18 cellular contexts compared by ENCODE assay signal in the genomic region with DNA sequence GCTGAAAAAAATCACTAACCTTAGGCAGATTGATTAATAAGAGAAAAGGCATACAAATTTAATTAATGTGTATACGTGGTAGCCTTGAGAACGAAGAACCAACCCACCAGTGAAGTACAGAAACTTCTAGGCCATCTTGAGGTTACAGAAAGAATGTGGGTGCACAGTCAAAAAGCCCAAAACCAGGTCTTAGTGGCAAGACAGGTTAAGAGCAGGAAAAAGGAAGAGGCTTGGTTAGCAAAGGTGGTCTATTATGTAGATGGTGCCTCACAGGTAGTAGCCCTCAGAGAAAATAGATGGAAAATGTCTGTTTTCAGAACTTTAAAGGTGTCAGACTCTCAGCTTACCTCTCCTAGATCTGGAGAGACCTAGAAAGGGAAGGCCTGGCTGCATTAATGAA. TPM values are rescaled to one million over a fixed set of nuclear protein-coding genes. Genes with fewer than 3 reads are reported as not detected.
DNase-seq lines count a peak whose midpoint lies in the region; ATAC-seq and TF ChIP-seq lines count a peak whose summit lies in the region.
"Had no signal": no experiment of that assay in that cellular context is flagged by ENCODE, and none has a peak within 500 bp of the region (broad histone marks: within the 10 kb centered on the region; RNA-seq: fewer than 3 reads in every experiment).

No MANE protein-coding gene starts in this region.

- CTCF ChIA-PET in OCI-LY7 (lab: Charles Lee; ENCODE audit: unreplicated experiment) = no interaction called here

- no peak overlapping the region for H3K9ac ChIP-seq in MM.1S (ENCODE audit: low read length)

- peaks cover 10% of the 10 kb centered on the region for H3F3A ChIP-seq in MM.1S (ENCODE audit: insufficient read depth, low read length)

- POLR2A ChIA-PET in activated naive CD8-positive, alpha-beta T cell treated with anti-CD3 and anti-CD28 coated beads, Interleukin-2, amount 10 ng/mL, durations not matched to agents 7 days and 5 days (lab: Charles Lee) = no interaction called here
- POLR2A ChIA-PET in OCI-LY7 (lab: Charles Lee) = no interaction called here

- intact Hi-C loops in OCI-LY7 (cut with micrococcal nuclease; ENCODE audit: unreplicated experiment) = no loop called here

- H3K36me3 ChIP-seq in MM.1S (replicated peaks; ENCODE audit: insufficient read depth, low read length) (no peaks in the 10 kb centered on the region), OCI-LY7 (ENCODE audit: insufficient read depth, low read length) (no peaks in the 10 kb centered on the region)

- H4K20me1 ChIP-seq in MM.1S (ENCODE audit: insufficient read depth, low read length) = no peaks in the 10 kb centered on the region
- no peaks in the 10 kb centered on the region for H4K20me1 ChIP-seq in OCI-LY7 (ENCODE audit: insufficient read depth, low read length)

- BruUV-seq in OCI-LY7 (replicated peaks; lab: Mats Ljungman, UMichigan) = no TSS peak

- H3K4me2 ChIP-seq in MM.1S (ENCODE audit: low read depth, low read length) (peak overlapping the region; percentile 25; the same call in 1 of the 2 replicates), OCI-LY7 (ENCODE audit: low read length) (no peak overlapping the region)

- H3K27me3 Mint-ChIP-seq in activated naive CD8-positive, alpha-beta T cell treated with anti-CD3 and anti-CD28 coated beads, Interleukin-2, amount 10 ng/mL, durations not matched to agents 7 days and 5 days = peaks cover 47% of the 10 kb centered on the region
- H3K27me3 Mint-ChIP-seq in activated naive CD8-positive, alpha-beta T cell treated with anti-CD3 and anti-CD28 coated beads for 36 hours = no peaks in the 10 kb centered on the region
- H3K27me3 Mint-ChIP-seq in HFFc6 (ENCODE audit: insufficient read depth) = peaks cover 6% of the 10 kb centered on the region

- H3K4me3 Mint-ChIP-seq in activated naive CD8-positive, alpha-beta T cell treated with anti-CD3 and anti-CD28 coated beads, Interleukin-2, amount 10 ng/mL, durations not matched to agents 7 days and 5 days = peak overlapping the region; percentile 47
- no peak overlapping the region for H3K4me3 Mint-ChIP-seq in activated naive CD8-positive, alpha-beta T cell treated with anti-CD3 and anti-CD28 coated beads for 36 hours
- no peak overlapping the region for H3K4me3 Mint-ChIP-seq in HFFc6

- H3K27ac Mint-ChIP-seq in activated naive CD8-positive, alpha-beta T cell treated with anti-CD3 and anti-CD28 coated beads, Interleukin-2, amount 10 ng/mL, durations not matched to agents 7 days and 5 days = no peak overlapping the region
- H3K27ac Mint-ChIP-seq in activated naive CD8-positive, alpha-beta T cell treated with anti-CD3 and anti-CD28 coated beads for 36 hours = no peak overlapping the region
- no peak overlapping the region for H3K27ac Mint-ChIP-seq in HFFc6

- H3K79me2 ChIP-seq in MM.1S (ENCODE audit: low read length) (no peaks in the 10 kb centered on the region), OCI-LY7 (ENCODE audit: insufficient read depth, low read depth, low read length) (no peaks in the 10 kb centered on the region)

- peaks cover 19% of the 10 kb centered on the region for H3K4me1 Mint-ChIP-seq in activated naive CD8-positive, alpha-beta T cell treated with anti-CD3 and anti-CD28 coated beads, Interleukin-2, amount 10 ng/mL, durations not matched to agents 7 days and 5 days
- H3K4me1 Mint-ChIP-seq in activated naive CD8-positive, alpha-beta T cell treated with anti-CD3 and anti-CD28 coated beads for 36 hours = peaks cover 14% of the 10 kb centered on the region
- H3K4me1 Mint-ChIP-seq in HFFc6 (ENCODE audit: low read depth) = no peaks in the 10 kb centered on the region

- H3K27me3 ChIP-seq in MM.1S (replicated peaks; ENCODE audit: insufficient read depth, low read length) = no peaks in the 10 kb centered on the region

- no peaks in the 10 kb centered on the region for H3K9me3 Mint-ChIP-seq in activated naive CD8-positive, alpha-beta T cell treated with anti-CD3 and anti-CD28 coated beads, Interleukin-2, amount 10 ng/mL, durations not matched to agents 7 days and 5 days
- no peaks in the 10 kb centered on the region for H3K9me3 Mint-ChIP-seq in activated naive CD8-positive, alpha-beta T cell treated with anti-CD3 and anti-CD28 coated beads for 36 hours
- H3K9me3 Mint-ChIP-seq in HFFc6 = no peaks in the 10 kb centered on the region

- H3K27ac ChIP-seq in MM.1S (ENCODE audit: low read length) (peak overlapping the region; percentile 56; the same call in 1 of the 2 replicates), OCI-LY7 (ENCODE audit: low read depth, low read length, poor library complexity, severe bottlenecking) (no peak overlapping the region)

- no peak overlapping the region for H2AFZ ChIP-seq in MM.1S (ENCODE audit: low read length)
- H2AFZ ChIP-seq in OCI-LY7 (ENCODE audit: low read length) = no peak overlapping the region

- H3K4me3 ChIP-seq in MM.1S (ENCODE audit: low read length) (no peak overlapping the region), OCI-LY7 (ENCODE audit: low read depth, low read length, poor library complexity, severe bottlenecking) (no peak overlapping the region)

- H3K9me3 ChIP-seq in MM.1S (replicated peaks; ENCODE audit: insufficient read depth, low read length) (no peaks in the 10 kb centered on the region), OCI-LY7 (ENCODE audit: low read length) (no peaks in the 10 kb centered on the region)

- no peak for TF ChIP-seq CTCF in MM.1S (IDR thresholded peaks at IDR 0.05; ENCODE audit: low read length)
- TF ChIP-seq CTCF in OCI-LY7 (conservative IDR thresholded peaks at IDR 0.05; ENCODE audit: low read length) = no peak
- TF ChIP-seq CTCF in HFFc6 (IDR thresholded peaks at IDR 0.05) = no peak

- peaks cover 24% of the 10 kb centered on the region for H3K4me1 ChIP-seq in MM.1S (ENCODE audit: low read length)
- no peaks in the 10 kb centered on the region for H3K4me1 ChIP-seq in OCI-LY7 (ENCODE audit: insufficient read depth, low read length, poor library complexity, severe bottlenecking)

- peaks cover 3% of the 10 kb centered on the region for H3K36me3 Mint-ChIP-seq in activated naive CD8-positive, alpha-beta T cell treated with anti-CD3 and anti-CD28 coated beads, Interleukin-2, amount 10 ng/mL, durations not matched to agents 7 days and 5 days
- H3K36me3 Mint-ChIP-seq in activated naive CD8-positive, alpha-beta T cell treated with anti-CD3 and anti-CD28 coated beads for 36 hours = no peaks in the 10 kb centered on the region
- no peaks in the 10 kb centered on the region for H3K36me3 Mint-ChIP-seq in HFFc6 (ENCODE audit: low read depth)

- DNase-seq in activated naive CD8-positive, alpha-beta T cell treated with anti-CD3 and anti-CD28 coated beads, Interleukin-2, amount 10 ng/mL, durations not matched to agents 7 days and 5 days = no peak
- no peak for DNase-seq in activated naive CD8-positive, alpha-beta T cell treated with anti-CD3 and anti-CD28 coated beads for 36 hours
- DNase-seq in MM.1S (peak; percentile 48), OCI-LY7 (ENCODE audit: low spot score) (no peak), HFFc6 (no peak)
- DNase-seq in central memory CD4-positive, alpha-beta T cell = peak; percentile 11
- DNase-seq: ACHN, C1 segment of cervical spinal cord, IMR-90, Kasumi-1, NCI-H1105, NCI-H1694, NCI-H2081 treated with DMSO at 0.1 percent for 48 hours, NCI-H446 treated with DMSO at 0.1 percent for 48 hours, NCI-H69, Right ventricle myocardium superior had no signal

- H3K9me2 ChIP-seq in MM.1S (replicated peaks; ENCODE audit: insufficient read depth, low read length) = no peaks in the 10 kb centered on the region
- H3K9me2 ChIP-seq in OCI-LY7 (ENCODE audit: insufficient read depth, low read length) = no peaks in the 10 kb centered on the region

- peak; percentile 73 for ATAC-seq in activated naive CD8-positive, alpha-beta T cell treated with anti-CD3 and anti-CD28 coated beads, Interleukin-2, amount 10 ng/mL, durations not matched to agents 7 days and 5 days (ENCODE audit: low read depth)
- no peak for ATAC-seq in GM19467 (IDR thresholded peaks at IDR 0.05; ENCODE audit: unreplicated experiment)

RNA-seq across cellular contexts. Expression of gene SLC35G4, which starts 22.0 kb away (rescaled TPM):
- not detected for total RNA-seq in activated naive CD8-positive, alpha-beta T cell treated with anti-CD3 and anti-CD28 coated beads, Interleukin-2, amount 10 ng/mL, durations not matched to agents 7 days and 5 days
- total RNA-seq in activated naive CD8-positive, alpha-beta T cell treated with anti-CD3 and anti-CD28 coated beads for 36 hours = not detected
- total RNA-seq in OCI-LY7 (2014; rRNA removed; shearing (Covaris generic)) = not detected in 2 replicates
- not detected in 2 replicates for total RNA-seq in OCI-LY7 (2022)
- not detected for total RNA-seq in HFFc6 (2021; fragmentation: NEBNext Ultra II Directional; extraction: Animal tissue kit (Norgen Biotek cat#: 25700))
- total RNA-seq: HT-29, IMR-90, Right ventricle myocardium superior had no signal

Comparison
In these comparisons a context has a peak if more than half of its experiments do, and no peak if none do; other contexts are left out.
1. DNase-seq: peak in MM.1S (single experiment) and central memory CD4-positive, alpha-beta T cell (single experiment); none in activated naive CD8-positive, alpha-beta T cell treated with anti-CD3 and anti-CD28 coated beads, Interleukin-2, amount 10 ng/mL, durations not matched to agents 7 days and 5 days (single experiment), activated naive CD8-positive, alpha-beta T cell treated with anti-CD3 and anti-CD28 coated beads for 36 hours (single experiment), OCI-LY7 (single experiment) and HFFc6 (single experiment).